In the genomic region with DNA sequence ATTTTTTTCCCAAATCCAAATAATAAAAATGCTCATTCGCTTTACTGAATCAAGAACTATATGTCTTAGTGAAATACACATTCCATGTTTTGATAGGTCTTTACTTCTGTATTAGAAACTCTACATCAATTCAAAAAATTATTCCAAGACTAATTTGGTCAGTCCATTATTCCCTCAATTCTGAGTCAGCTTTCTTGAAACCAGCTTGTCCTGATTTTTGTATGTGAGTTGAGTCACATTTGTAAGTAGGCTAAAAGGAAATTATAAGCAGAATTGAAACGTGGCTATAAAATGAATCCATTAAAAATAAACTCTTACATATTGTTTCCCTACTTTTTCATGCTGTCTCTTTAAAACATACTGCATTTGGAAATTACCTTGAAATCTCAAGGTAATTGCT, we compare ENCODE assay signal across 16 cellular contexts.
"Had no signal": no experiment of that assay in that cellular context is flagged by ENCODE, and none has a peak within 500 bp of the region (broad histone marks: within the 10 kb centered on the region; RNA-seq: fewer than 3 reads in every experiment).

No MANE protein-coding gene starts in this region.

- H2AFZ ChIP-seq: parathyroid adenoma had no signal

- H3K4me3 Mint-ChIP-seq: activated CD4-positive, alpha-beta T cell treated with anti-CD3 and anti-CD28 coated beads for 36 hours; activated naive CD8-positive, alpha-beta T cell treated with anti-CD3 and anti-CD28 coated beads, Interleukin-2, amount 10 ng/mL, durations not matched to agents 7 days and 5 days; nephron; stimulated activated memory B cell treated with anti-CD40 and anti-IgM and Interleukin-4, amounts not matched to agents 10 μg/mL and 1 μg/mL and 100 μg/mL, for 72 hours; T-helper 2 cell treated with Interferon-gamma antibody and Interleukin-4, amounts not matched to agents 5 μg/mL and 100 μg/mL, for 36 hours; WTC11 had no signal

- H3K9me3 ChIP-seq: thoracic aorta, upper lobe of left lung had no signal

- H3K36me3 Mint-ChIP-seq: activated naive CD8-positive, alpha-beta T cell treated with anti-CD3 and anti-CD28 coated beads, Interleukin-2, amount 10 ng/mL, durations not matched to agents 7 days and 5 days; stimulated activated memory B cell treated with anti-CD40 and anti-IgM and Interleukin-4, amounts not matched to agents 10 μg/mL and 1 μg/mL and 100 μg/mL, for 72 hours; WTC11 had no signal

- H3K36me3 ChIP-seq: thoracic aorta, upper lobe of left lung had no signal

- H3K4me3 ChIP-seq: coronary artery, lung, thoracic aorta, upper lobe of left lung had no signal

- H3K9ac ChIP-seq: parathyroid adenoma had no signal

- H3K9me3 Mint-ChIP-seq: activated naive CD8-positive, alpha-beta T cell treated with anti-CD3 and anti-CD28 coated beads, Interleukin-2, amount 10 ng/mL, durations not matched to agents 7 days and 5 days; nephron; stimulated activated memory B cell treated with anti-CD40 and anti-IgM and Interleukin-4, amounts not matched to agents 10 μg/mL and 1 μg/mL and 100 μg/mL, for 72 hours; T-helper 2 cell treated with Interferon-gamma antibody and Interleukin-4, amounts not matched to agents 5 μg/mL and 100 μg/mL, for 36 hours; WTC11 had no signal

- H3K4me1 Mint-ChIP-seq: activated CD4-positive, alpha-beta T cell treated with anti-CD3 and anti-CD28 coated beads for 36 hours; activated naive CD8-positive, alpha-beta T cell treated with anti-CD3 and anti-CD28 coated beads, Interleukin-2, amount 10 ng/mL, durations not matched to agents 7 days and 5 days; nephron; stimulated activated memory B cell treated with anti-CD40 and anti-IgM and Interleukin-4, amounts not matched to agents 10 μg/mL and 1 μg/mL and 100 μg/mL, for 72 hours had no signal

- H3K27ac Mint-ChIP-seq: activated CD4-positive, alpha-beta T cell treated with anti-CD3 and anti-CD28 coated beads for 36 hours; activated naive CD8-positive, alpha-beta T cell treated with anti-CD3 and anti-CD28 coated beads, Interleukin-2, amount 10 ng/mL, durations not matched to agents 7 days and 5 days; nephron; stimulated activated memory B cell treated with anti-CD40 and anti-IgM and Interleukin-4, amounts not matched to agents 10 μg/mL and 1 μg/mL and 100 μg/mL, for 72 hours; T-helper 2 cell treated with Interferon-gamma antibody and Interleukin-4, amounts not matched to agents 5 μg/mL and 100 μg/mL, for 36 hours; WTC11 had no signal

- DNase-seq: activated CD4-positive, alpha-beta T cell treated with anti-CD3 and anti-CD28 coated beads for 36 hours; activated CD4-positive, alpha-beta T cell treated with anti-CD3 and anti-CD28 coated beads, Interleukin-2, amount 50 U/mL, for 48 hours; activated naive CD4-positive, alpha-beta T cell; activated naive CD8-positive, alpha-beta T cell treated with anti-CD3 and anti-CD28 coated beads, Interleukin-2, amount 10 ng/mL, durations not matched to agents 7 days and 5 days; midbrain; stimulated activated CD4-positive, alpha-beta T cell treated with anti-CD3 and anti-CD28 coated beads, Interleukin-4, amount 100 ng/mL, for 4 hours; upper lobe of left lung had no signal

- H3K4me1 ChIP-seq: upper lobe of left lung had no signal

- ATAC-seq: activated CD4-positive, alpha-beta T cell treated with anti-CD3 and anti-CD28 coated beads for 36 hours; sciatic nerve; stimulated activated memory B cell treated with anti-CD40 and anti-IgM and Interleukin-4, amounts not matched to agents 10 μg/mL and 1 μg/mL and 100 μg/mL, for 72 hours; WTC11 had no signal

- H3K27ac ChIP-seq: coronary artery, parathyroid adenoma, thoracic aorta, upper lobe of left lung had no signal

- H3K27me3 ChIP-seq: upper lobe of left lung had no signal
